ENCODE assay signal across 8 cellular contexts in genomic region chr19:4343056-4343844, GRCh38. TPM values are rescaled to one million over a fixed set of nuclear protein-coding genes. Genes with fewer than 3 reads are reported as not detected.
A peak's percentile ranks its signal among the peaks of the same experiment; 100 is the strongest.
DNase-seq lines count a peak whose midpoint lies in the region; ATAC-seq and TF ChIP-seq lines count a peak whose summit lies in the region.

Gene MPND (plus strand): TSS chr19:4343562. CDS start chr19:4343594, 32 bp downstream.

- H3K9me3 Mint-ChIP-seq in activated B cell treated with CpG ODN at 0.5 μM for 24 hours = no peaks in the 10 kb centered on the region

- POLR2A ChIA-PET in activated B cell treated with CpG ODN at 0.5 μM for 24 hours (lab: Charles Lee) = interaction anchor here (0.5 to 3.1 kb wide), 20 partner anchors 9 to 581 kb away, joined by 3 to 22 read pairs (median 6); partner anchors contain the start of genes CHAF1A, EEF2, HDGFL2 and MRPL54

- peaks cover 19% of the 10 kb centered on the region for H3K36me3 Mint-ChIP-seq in activated B cell treated with CpG ODN at 0.5 μM for 24 hours (ENCODE audit: low read depth)

- CTCF ChIA-PET in activated B cell treated with CpG ODN at 0.5 μM for 24 hours (lab: Charles Lee) = interaction anchor here (1.0 to 2.7 kb wide), 5 partner anchors 9 to 128 kb away, joined by 3 to 22 read pairs (median 3); no protein-coding TSS in a partner anchor

- TF ChIP-seq CTCF in activated B cell treated with CpG ODN at 0.5 μM for 24 hours (IDR thresholded peaks at IDR 0.05) (no peak), cardiac fibroblast (IDR thresholded peaks at IDR 0.05; ENCODE audit: low read depth, low read length) (peak; percentile 45)

- DNase-seq in SIG-M5 treated with dmso at 0.1 percent for 504 hours (lab: John Stamatoyannopoulos, UW; ENCODE audit: unreplicated experiment) (peak; percentile 67), SIG-M5 (lab: John Stamatoyannopoulos, UW) (no peak), NCI-H2171 treated with DMSO at 0.1 percent for 48 hours (lab: John Stamatoyannopoulos, UW) (peak; percentile 88), activated B cell treated with CpG ODN at 0.5 μM for 24 hours (peak; percentile 95), cardiac fibroblast (ENCODE audit: low read depth in 2 of 2) (peak; percentile 70 to 81), islet precursor cell (peak; percentile 91)
- peak; percentile 79 to 93 (median 88) for DNase-seq in stimulated activated CD4-positive, alpha-beta T cell treated with anti-CD3 and anti-CD28 coated beads, Interleukin-12 subunit alpha, Interleukin-12 subunit beta, amount 100 ng/mL, for 48 hours (ENCODE audit: low read depth in 2 of 3, low spot score in 1 of 3)

- no peaks in the 10 kb centered on the region for H3K27me3 Mint-ChIP-seq in activated B cell treated with CpG ODN at 0.5 μM for 24 hours

- peak; percentile 55 for ATAC-seq in HG03045 (IDR thresholded peaks at IDR 0.05; ENCODE audit: unreplicated experiment)
- peak; percentile 70 for ATAC-seq in activated B cell treated with CpG ODN at 0.5 μM for 24 hours (ENCODE audit: low read depth)

- intact Hi-C loops in activated B cell treated with CpG ODN at 0.5 μM for 24 hours (cut with micrococcal nuclease) = loop anchor here (1.0 to 2.0 kb wide), 2 partner anchors 59 to 580 kb away; partner anchors contain the start of genes CHAF1A and MRPL54

- peaks cover 30% of the 10 kb centered on the region for H3K4me1 Mint-ChIP-seq in activated B cell treated with CpG ODN at 0.5 μM for 24 hours

- peak within 1 kb of the TSS; percentile 91 for H3K4me3 Mint-ChIP-seq in activated B cell treated with CpG ODN at 0.5 μM for 24 hours

- H3K4me3 ChIP-seq in cardiac fibroblast (replicated peaks in 1 of 2; ENCODE audit: low read depth in 2 of 2, low read length in 2 of 2) = peak within 1 kb of the TSS; percentile 70 to 72

- H3K27ac Mint-ChIP-seq in activated B cell treated with CpG ODN at 0.5 μM for 24 hours = peak within 1 kb of the TSS; percentile 82

RNA-seq across cellular contexts. Expression of gene MPND, which starts in this region (rescaled TPM):
- total RNA-seq in activated B cell treated with CpG ODN at 0.5 μM for 24 hours = 25.2 and 29.8 TPM in 2 replicates
